In genomic region chr12:123942277-123942653, GRCh38 we compare ENCODE assay signal across 14 cellular contexts. TPM values are rescaled to one million over a fixed set of nuclear protein-coding genes. Genes with fewer than 3 reads are reported as not detected.
DNase-seq lines count a peak whose midpoint lies in the region; TF ChIP-seq lines count a peak whose summit lies in the region.
"Had no signal": no experiment of that assay in that cellular context is flagged by ENCODE, and none has a peak within 500 bp of the region (broad histone marks: within the 10 kb centered on the region; RNA-seq: fewer than 3 reads in every experiment).

No MANE protein-coding gene starts in this region.

- no peak overlapping the region for H3K4me3 ChIP-seq in astrocyte of the cerebellum (ENCODE audit: low read depth, low read length)
- H3K4me3 ChIP-seq in foreskin fibroblast (ENCODE audit: low read depth in 1 of 2, low read length in 2 of 2): no peak overlapping the region
- H3K4me3 ChIP-seq in H7 (ENCODE audit: insufficient read depth, low read depth, low read length): no peak overlapping the region
- H3K4me3 ChIP-seq: coronary artery, vagina had no signal

- no peak for TF ChIP-seq CTCF in astrocyte of the cerebellum (IDR thresholded peaks at IDR 0.05; ENCODE audit: low read depth, low read length, missing control alignments)
- TF ChIP-seq CTCF in foreskin fibroblast (IDR thresholded peaks at IDR 0.05; ENCODE audit: low read depth, low read length): no peak

- no peaks in the 10 kb centered on the region for H3K36me3 ChIP-seq in H7 (replicated peaks; ENCODE audit: control insufficient read depth, insufficient read depth, low read length)

- H3K27me3 ChIP-seq in H7 (ENCODE audit: control insufficient read depth, insufficient read depth, low read length): no peaks in the 10 kb centered on the region
- H3K27me3 ChIP-seq: vagina had no signal

- DNase-seq in GM04504 (ENCODE audit: low read depth): peak; percentile 48
- DNase-seq in astrocyte of the cerebellum (ENCODE audit: low read depth): peak; percentile 53
- peak; percentile 90 to 92 for DNase-seq in foreskin fibroblast
- peak; percentile 45 for DNase-seq in smooth muscle cell of the brain vasculature (ENCODE audit: low read depth, low spot score)
- DNase-seq in NCI-H1105 treated with DMSO at 0.1 percent for 48 hours (lab: John Stamatoyannopoulos, UW): no peak
- no peak for DNase-seq in NCI-H82 treated with DMSO at 0.1 percent for 48 hours (lab: John Stamatoyannopoulos, UW; ENCODE audit: unreplicated experiment)
- no peak for DNase-seq in stimulated activated naive CD4-positive, alpha-beta T cell treated with Interleukin-2 at 50 U/mL for 16 hours (lab: John Stamatoyannopoulos, UW)
- DNase-seq in H7: no peak
- DNase-seq: activated T-cell treated with anti-CD3 and anti-CD28 coated beads, Interleukin-2, amount 50 U/mL, for 72 hours; DMS153; midbrain; NCI-H1694 treated with DMSO at 0.1 percent for 48 hours had no signal

- in situ Hi-C loops in astrocyte of the cerebellum (cut with HindIII; ENCODE audit: low sequenced_read_pairs): no loop called here

RNA-seq across cellular contexts. Expression of gene CCDC92, which starts 30.4 kb away (rescaled TPM):
- total RNA-seq in H7 (2014; rRNA removed; shearing (Covaris generic)): 5.2 and 6.1 TPM in 2 replicates

RNA-seq across cellular contexts. Expression of gene ZNF664, which starts 30.8 kb away (rescaled TPM):
- total RNA-seq in H7 (2014; rRNA removed; shearing (Covaris generic)): 60.3 and 62.0 TPM in 2 replicates

Comparison
In these comparisons a context has a peak if more than half of its experiments do, and no peak if none do; other contexts are left out.
1. DNase-seq: peak in GM04504 (single experiment), astrocyte of the cerebellum (single experiment), foreskin fibroblast (2 of 2) and smooth muscle cell of the brain vasculature (single experiment); none in NCI-H1105 treated with DMSO at 0.1 percent for 48 hours (single experiment), NCI-H82 treated with DMSO at 0.1 percent for 48 hours (single experiment), stimulated activated naive CD4-positive, alpha-beta T cell treated with Interleukin-2 at 50 U/mL for 16 hours (single experiment) and H7 (single experiment).